Comparison of ENCODE assay signal across 8 cellular contexts in the genomic region with DNA sequence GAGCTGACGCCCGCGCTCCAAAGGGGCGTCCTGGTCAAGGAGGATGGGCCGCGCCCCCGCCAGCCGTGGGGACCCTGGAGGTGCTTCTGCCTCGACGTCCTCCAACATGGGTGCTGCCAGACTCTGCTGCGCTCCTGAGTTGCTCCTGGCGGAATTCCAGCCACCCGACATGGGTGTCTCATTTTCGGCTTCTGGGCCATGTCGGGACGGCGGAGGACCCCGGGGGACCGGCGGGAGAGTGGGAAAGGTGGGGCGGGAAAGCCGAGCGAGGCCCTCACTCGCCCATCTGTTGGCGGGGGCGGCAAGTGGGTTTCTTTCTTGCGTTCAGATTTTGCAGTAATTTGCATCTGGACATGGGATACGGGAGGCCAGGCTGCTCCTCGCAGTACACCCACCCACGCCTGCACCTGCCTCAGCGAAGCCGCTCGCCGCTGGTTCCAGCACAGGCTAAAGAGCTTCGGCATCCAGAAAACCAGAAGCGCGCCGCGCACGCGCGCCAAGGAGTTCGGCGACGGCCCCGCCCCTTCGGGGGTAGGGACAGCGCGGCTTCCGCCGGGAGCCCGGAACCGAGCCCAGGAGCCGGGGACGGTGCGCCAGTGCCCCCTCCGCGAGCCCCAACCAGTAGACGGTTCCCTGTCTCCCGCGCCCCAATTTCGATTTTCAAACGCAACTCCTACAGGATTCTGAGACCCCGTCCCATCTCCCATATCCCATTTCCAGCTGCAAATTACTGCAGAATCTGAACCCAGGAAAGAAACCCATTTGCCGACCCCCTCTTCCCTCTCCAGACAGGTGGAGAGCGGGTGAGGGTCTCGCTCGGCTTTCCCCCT. TPM values are rescaled to one million over a fixed set of nuclear protein-coding genes. Genes with fewer than 3 reads are reported as not detected.
DNase-seq lines count a peak whose midpoint lies in the region; ATAC-seq and TF ChIP-seq lines count a peak whose summit lies in the region.

A gene (plus strand): TSS at position 563 of the 830 bp plus-strand sequence. CDS start 320 bp downstream, outside the sequence.

- WGBS in psoas muscle, 3 donors, result 1% methylated on average over 40 to 68 of the region's 68 CpGs
- WGBS in urinary bladder, result under 1% methylated on average over 68 of the region's 68 CpGs

- H3K9me3 ChIP-seq in adipocyte (ENCODE audit: control insufficient read depth, low read length) (no peaks in the 10 kb centered on the region), psoas muscle (no peaks in the 10 kb centered on the region)

- peak within 1 kb of the TSS; percentile 90 for H3K9ac ChIP-seq in adipocyte (ENCODE audit: low read length)

- intact Hi-C loops in left ventricle myocardium superior (cut with micrococcal nuclease) (no loop called here), psoas muscle (cut with DNase I) (loop anchor here (5.0 to 10.0 kb wide), 3 partner anchors 68 to 145 kb away; no protein-coding TSS in a partner anchor)

- H3K36me3 ChIP-seq in adipocyte (ENCODE audit: control insufficient read depth, insufficient read depth, low read length, severe bottlenecking) (no peaks in the 10 kb centered on the region), psoas muscle (ENCODE audit: insufficient read depth in 1 of 2, low read depth in 1 of 2) (peaks cover 0 to 4% of the 10 kb centered on the region in 2 donors), urinary bladder (ENCODE audit: insufficient read depth) (no peaks in the 10 kb centered on the region)

- ATAC-seq in HG02763 (IDR thresholded peaks at IDR 0.05; ENCODE audit: unreplicated experiment) (peak; percentile 68), left ventricle myocardium superior (peak; percentile 89), psoas muscle (peak; percentile 86 to 90 (median 88))

- H3K27ac ChIP-seq in psoas muscle (peak within 1 kb of the TSS; percentile 74), urinary bladder (ENCODE audit: low read depth) (peak within 1 kb of the TSS; percentile 72)

- peaks cover 16% of the 10 kb centered on the region for H3K4me1 ChIP-seq in adipocyte (ENCODE audit: control insufficient read depth, insufficient read depth, low read length)
- H3K4me1 ChIP-seq in psoas muscle, result peaks cover 7% of the 10 kb centered on the region
- H3K4me1 ChIP-seq in urinary bladder (ENCODE audit: insufficient read depth), result no peaks in the 10 kb centered on the region

- peak within 1 kb of the TSS; percentile 93 for H3K4me3 ChIP-seq in GM12865 (ENCODE audit: low read depth, low read length)
- H3K4me3 ChIP-seq in adipocyte (ENCODE audit: low read length), result peak within 1 kb of the TSS; percentile 94
- H3K4me3 ChIP-seq in psoas muscle, result peak within 1 kb of the TSS; percentile 88
- peak within 1 kb of the TSS; percentile 85 for H3K4me3 ChIP-seq in urinary bladder (ENCODE audit: low read depth, low read length)

- H3K27me3 ChIP-seq in adipocyte (replicated peaks; ENCODE audit: control insufficient read depth, insufficient read depth, low read length) (no peaks in the 10 kb centered on the region), psoas muscle (ENCODE audit: insufficient read depth in 3 of 3, low read length in 2 of 3) (no peaks in the 10 kb centered on the region)

- DNase-seq in GM12865 (ENCODE audit: low read depth), result peak; percentile 93
- peak; percentile 91 for DNase-seq in NCI-H1436 (lab: John Stamatoyannopoulos, UW)
- DNase-seq in T-helper 1 cell, result peak; percentile 82 to 89 (median 85)
- DNase-seq in adipocyte (ENCODE audit: low read depth), result peak; percentile 94
- peak; percentile 96 for DNase-seq in left ventricle myocardium superior
- peak; percentile 88 to 96 for DNase-seq in psoas muscle

- TF ChIP-seq CTCF in GM12865 (IDR thresholded peaks at IDR 0.05; ENCODE audit: insufficient read depth, low read depth, low read length, missing control alignments) (no peak), psoas muscle (IDR thresholded peaks at IDR 0.05) (no peak)

RNA-seq across cellular contexts. Expression of the gene that starts here (rescaled TPM):
- 6.0 TPM for total RNA-seq in left ventricle myocardium superior
- 1 to 10 TPM; 2.7 to 7.0 (median 3.6) TPM for total RNA-seq in psoas muscle
- polyA plus RNA-seq in psoas muscle, result 1 to 10 TPM; 3.3 to 6.4 (median 4.9) TPM
- total RNA-seq in urinary bladder, result 2.5 TPM
- polyA plus RNA-seq in urinary bladder, result 9.6 TPM

Comparison
In these comparisons a context has a peak if more than half of its experiments do, and no peak if none do; other contexts are left out.
1. Peak in every context shown above with its lines: DNase-seq, ATAC-seq, H3K4me3 ChIP-seq and H3K27ac ChIP-seq.